Comparison of ENCODE assay signal across 10 cellular contexts in genomic region chr12:12275874-12276273, GRCh38.
"Had no signal": no experiment of that assay in that cellular context is flagged by ENCODE, and none has a peak within 500 bp of the region (broad histone marks: within the 10 kb centered on the region; RNA-seq: fewer than 3 reads in every experiment).

No MANE protein-coding gene starts in this region.

- FAIRE-seq: K562 had no signal

- ATAC-seq: HCT116, K562 had no signal

- H3K4me3 ChIP-seq: GM23248, HAP-1, K562 had no signal

- H3K9ac ChIP-seq: GM23248 had no signal

- H3K36me3 ChIP-seq: HAP-1 had no signal

- H3K27ac ChIP-seq: GM23248, HL-60 had no signal

- DNase-seq: GM23248, GOT3, H7, HFFc6, IMR-90, KG1 had no signal

- H3K27ac Mint-ChIP-seq: HFFc6 had no signal

- H2AFZ ChIP-seq: GM23248 had no signal

- H3K4me3 Mint-ChIP-seq: HFFc6 had no signal
